21 cellular contexts compared by ENCODE assay signal in genomic region chr7:56206420-56206819, GRCh38.
DNase-seq lines count a peak whose midpoint lies in the region; ATAC-seq, FAIRE-seq and TF ChIP-seq lines count a peak whose summit lies in the region.
"Had no signal": no experiment of that assay in that cellular context is flagged by ENCODE, and none has a peak within 500 bp of the region (broad histone marks: within the 10 kb centered on the region; RNA-seq: fewer than 3 reads in every experiment).

No MANE protein-coding gene starts in this region.

- in situ Hi-C loops in KBM-7 (cut with MboI; ENCODE audit: low pct_unique_long_range_greater_than_20kb, low sequenced_read_pairs) (no loop called here), GM12878 (cut with MboI) (no loop called here)

- H3K9me3 Mint-ChIP-seq in activated CD4-positive, alpha-beta T cell treated with anti-CD3 and anti-CD28 coated beads for 36 hours (ENCODE audit: low read depth): peaks cover 5% of the 10 kb centered on the region
- peaks cover 4 to 6% of the 10 kb centered on the region in 2 donors for H3K9me3 Mint-ChIP-seq in activated naive CD4-positive, alpha-beta T cell treated with anti-CD3 and anti-CD28 coated beads, Interleukin-2, amount 50 U/mL, for 72 hours

- no peak overlapping the region for H3K4me3 ChIP-seq in GM12878
- H3K4me3 ChIP-seq: GM23248 had no signal

- H3K27me3 Mint-ChIP-seq in activated CD4-positive, alpha-beta T cell treated with anti-CD3 and anti-CD28 coated beads for 36 hours: peaks cover 2% of the 10 kb centered on the region

- no peak overlapping the region for H3K9ac ChIP-seq in GM12878 (ENCODE audit: control insufficient read depth, insufficient read depth, low read length)
- H3K9ac ChIP-seq: GM23248 had no signal

- POLR2A ChIA-PET in activated CD4-positive, alpha-beta T cell treated with anti-CD3 and anti-CD28 coated beads for 36 hours (lab: Charles Lee): no interaction called here
- POLR2A ChIA-PET in GM12878 (lab: Charles Lee): no interaction called here

- intact Hi-C loops in activated CD4-positive, alpha-beta T cell treated with anti-CD3 and anti-CD28 coated beads for 36 hours (cut with DNase I, micrococcal nuclease): no loop called here
- intact Hi-C loops in GM12878 (cut with micrococcal nuclease; ENCODE audit: unreplicated experiment): no loop called here

- no peak for TF ChIP-seq POLR2A in GM12878 (IDR thresholded peaks at IDR 0.05; ENCODE audit: low read depth, low read length)

- SMC1A ChIA-PET in GM12878 (lab: Charles Lee; ENCODE audit: uncharacterized antibody, unreplicated experiment): no interaction called here

- no peak for DNase-seq in activated CD4-positive, alpha-beta T cell treated with anti-CD3 and anti-CD28 coated beads for 36 hours
- no peak for DNase-seq in activated CD4-positive, alpha-beta T cell treated with anti-CD3 and anti-CD28 coated beads for 48 hours
- no peak for DNase-seq in activated naive CD4-positive, alpha-beta T cell treated with anti-CD3 and anti-CD28 coated beads, Interleukin-2, amount 50 U/mL, for 72 hours (ENCODE audit: low spot score in 2 of 2)
- DNase-seq in activated naive CD4-positive, alpha-beta T cell treated with anti-CD3 and anti-CD28 coated beads, Interleukin-2, amount 50 U/mL, for 16 hours: no peak
- DNase-seq in KBM-7: peak; percentile 8
- no peak for DNase-seq in GM12878 (ENCODE audit: low read depth, low spot score)
- no peak for DNase-seq in HPDE6-E6E7 (ENCODE audit: extremely low spot score)
- no peak for DNase-seq in germinal center (ENCODE audit: low spot score)
- DNase-seq: C1 segment of cervical spinal cord; Calu3; CD4-positive, alpha-beta memory T cell; COR-L47; DMS53; DMS79 treated with DMSO at 0.1 percent for 48 hours; GF-D8; GM23248; H7; HCEC 1CT had no signal

- H3K36me3 Mint-ChIP-seq in activated CD4-positive, alpha-beta T cell treated with anti-CD3 and anti-CD28 coated beads for 36 hours (ENCODE audit: low read depth): no peaks in the 10 kb centered on the region
- H3K36me3 Mint-ChIP-seq in activated naive CD4-positive, alpha-beta T cell treated with anti-CD3 and anti-CD28 coated beads, Interleukin-2, amount 50 U/mL, for 72 hours: no peaks in the 10 kb centered on the region
- H3K36me3 Mint-ChIP-seq: CD4-positive, alpha-beta memory T cell had no signal

- TF ChIP-seq RAD21 in GM12878 (IDR thresholded peaks at IDR 0.05; ENCODE audit: insufficient read depth, low read depth, low read length): no peak

- H3K4me3 Mint-ChIP-seq in activated CD4-positive, alpha-beta T cell treated with anti-CD3 and anti-CD28 coated beads for 36 hours: no peak overlapping the region
- H3K4me3 Mint-ChIP-seq: CD4-positive, alpha-beta memory T cell had no signal

- H3K9me3 ChIP-seq in GM12878 (replicated peaks; ENCODE audit: control insufficient read depth, insufficient read depth, low read length): no peaks in the 10 kb centered on the region

- no peaks in the 10 kb centered on the region for H4K20me1 ChIP-seq in GM12878 (ENCODE audit: control insufficient read depth, insufficient read depth)

- H3K27ac Mint-ChIP-seq in activated CD4-positive, alpha-beta T cell treated with anti-CD3 and anti-CD28 coated beads for 36 hours: no peak overlapping the region
- H3K27ac Mint-ChIP-seq in activated naive CD4-positive, alpha-beta T cell treated with anti-CD3 and anti-CD28 coated beads, Interleukin-2, amount 50 U/mL, for 72 hours: no peak overlapping the region

- TF ChIP-seq EP300 in GM12878 (IDR thresholded peaks at IDR 0.05; ENCODE audit: borderline replicate concordance in 1 of 2, control insufficient read depth in 1 of 2, low read depth in 2 of 2, low read length in 2 of 2): no peak

- no peak overlapping the region for H2AFZ ChIP-seq in GM12878 (ENCODE audit: control insufficient read depth, low read depth, low read length)
- H2AFZ ChIP-seq: GM23248 had no signal

- CTCF ChIA-PET in activated CD4-positive, alpha-beta T cell treated with anti-CD3 and anti-CD28 coated beads for 36 hours (lab: Charles Lee): no interaction called here
- CTCF ChIA-PET in GM12878 (lab: Yijun Ruan, JAX): no interaction called here

- no peaks in the 10 kb centered on the region for H3K27me3 ChIP-seq in GM12878 (replicated peaks in 1 of 2; ENCODE audit: control insufficient read depth in 2 of 2, insufficient read depth in 2 of 2, low read length in 1 of 2)

- peak; percentile 53 for ATAC-seq in activated CD4-positive, alpha-beta T cell treated with anti-CD3 and anti-CD28 coated beads for 36 hours
- peak; percentile 40 to 56 for ATAC-seq in activated naive CD4-positive, alpha-beta T cell treated with anti-CD3 and anti-CD28 coated beads, Interleukin-2, amount 50 U/mL, for 72 hours
- no peak for ATAC-seq in GM12878

- H3K4me2 ChIP-seq in GM12878 (ENCODE audit: control insufficient read depth, insufficient read depth): no peak overlapping the region

- no peak overlapping the region for H3K27ac ChIP-seq in GM12878 (ENCODE audit: control insufficient read depth, insufficient read depth)
- H3K27ac ChIP-seq: GM23248 had no signal

- WGBS in GM12878 (ENCODE audit: insufficient coverage, insufficient replicate concordance, low lambda C conversion rate, missing lambda C conversion rate): 0% methylated on average over 1 of the region's 1 CpG

- FAIRE-seq in GM12878 (lab: Jason Lieb, UNC): peak; percentile 44
- FAIRE-seq: GM12892, GM19239, H1 had no signal

- no TSS peak for BruUV-seq in GM12878 (replicated peaks; lab: Mats Ljungman, UMichigan)

- no peak for TF ChIP-seq CTCF in GM12878 (IDR thresholded peaks at IDR 0.05 in 2 of 3, conservative IDR thresholded peaks at IDR 0.05 in 1 of 3; ENCODE audit: control insufficient read depth in 2 of 3, extremely low read depth in 1 of 3, insufficient read depth in 1 of 3, low read depth in 3 of 3, low read length in 3 of 3)

- no peaks in the 10 kb centered on the region for H3K79me2 ChIP-seq in GM12878 (ENCODE audit: control insufficient read depth, insufficient read depth, low read length)

- no peaks in the 10 kb centered on the region for H3K4me1 Mint-ChIP-seq in activated CD4-positive, alpha-beta T cell treated with anti-CD3 and anti-CD28 coated beads for 36 hours
- H3K4me1 Mint-ChIP-seq: CD4-positive, alpha-beta memory T cell had no signal

- H3K4me1 ChIP-seq in GM12878 (ENCODE audit: control insufficient read depth, insufficient read depth, low read length): no peaks in the 10 kb centered on the region

- RAD21 ChIA-PET in GM12878 (lab: Charles Lee; ENCODE audit: unreplicated experiment): no interaction called here

- H3K36me3 ChIP-seq in GM12878 (ENCODE audit: control insufficient read depth in 2 of 2, insufficient read depth in 2 of 2, low read length in 1 of 2): no peaks in the 10 kb centered on the region

TF ChIP-seq in GM12878, 131 proteins besides CTCF, POLR2A, EP300 and RAD21:
- TF ChIP-seq TCF3 (IDR thresholded peaks at IDR 0.05; ENCODE audit: borderline replicate concordance, insufficient read depth, low read depth, low read length) (no peak), LARP7 (IDR thresholded peaks at IDR 0.05) (no peak), SP1 (IDR thresholded peaks at IDR 0.05; ENCODE audit: low read depth, low read length) (no peak), CREM (IDR thresholded peaks at IDR 0.05; ENCODE audit: low read depth) (no peak), TCF7 (IDR thresholded peaks at IDR 0.05; ENCODE audit: borderline replicate concordance) (no peak), CBX3 (IDR thresholded peaks at IDR 0.05; ENCODE audit: borderline replicate concordance, low read depth) (no peak), EZH2 (IDR thresholded peaks at IDR 0.05; ENCODE audit: borderline replicate concordance, control insufficient read depth, low read depth, low read length) (no peak), KLF5 (IDR thresholded peaks at IDR 0.05; ENCODE audit: partially characterized antibody) (no peak), GATAD2B (conservative IDR thresholded peaks at IDR 0.05; ENCODE audit: low read depth) (no peak), POLR2AphosphoS2 (IDR thresholded peaks at IDR 0.05; ENCODE audit: low read depth, low read length) (no peak), BCLAF1 (IDR thresholded peaks at IDR 0.05) (no peak), MXI1 (IDR thresholded peaks at IDR 0.05; ENCODE audit: low read depth, low read length) (no peak)
TF ChIP-seq in GM12878: peak in this region for 0.
